ENCODE assay signal across 11 cellular contexts in the genomic region with DNA sequence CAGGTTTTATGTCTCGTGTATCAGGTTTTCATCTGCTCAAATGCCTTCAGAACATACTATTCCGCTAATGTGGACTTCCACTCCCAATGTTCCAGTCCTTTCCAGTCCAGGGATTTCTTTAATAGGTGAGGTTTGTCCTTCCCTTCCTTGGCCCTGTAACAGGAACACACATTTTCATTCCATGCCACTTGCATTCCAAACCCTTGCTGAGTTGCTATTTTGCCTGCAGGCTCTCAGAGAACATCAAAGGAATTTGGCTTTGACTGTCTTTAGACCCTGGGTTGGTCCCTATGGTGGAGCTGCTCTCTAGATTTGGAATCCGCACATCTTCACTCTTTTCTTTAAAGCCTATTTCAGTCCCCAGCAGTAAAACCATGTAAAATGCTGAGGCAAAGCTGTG. TPM values are rescaled to one million over a fixed set of nuclear protein-coding genes. Genes with fewer than 3 reads are reported as not detected.
DNase-seq lines count a peak whose midpoint lies in the region; ATAC-seq and TF ChIP-seq lines count a peak whose summit lies in the region.
"Had no signal": no experiment of that assay in that cellular context is flagged by ENCODE, and none has a peak within 500 bp of the region (broad histone marks: within the 10 kb centered on the region; RNA-seq: fewer than 3 reads in every experiment).

No MANE protein-coding gene starts in this region.

- no peaks in the 10 kb centered on the region for H3K36me3 ChIP-seq in OCI-LY1 (ENCODE audit: insufficient read depth, low read length)
- H3K36me3 ChIP-seq in transverse colon = no peaks in the 10 kb centered on the region
- H3K36me3 ChIP-seq: right atrium auricular region had no signal

- H3K27ac ChIP-seq in OCI-LY1 (ENCODE audit: low read depth, low read length, poor library complexity, severe bottlenecking) = no peak overlapping the region
- peak overlapping the region; percentile 67 for H3K27ac ChIP-seq in epithelial cell of prostate
- H3K27ac ChIP-seq in transverse colon = no peak overlapping the region
- H3K27ac ChIP-seq: right atrium auricular region had no signal

- H4K20me1 ChIP-seq in OCI-LY1 (ENCODE audit: insufficient read depth, low read length) = no peaks in the 10 kb centered on the region

- H3K4me3 Mint-ChIP-seq in neural crest cell = peak overlapping the region; percentile 89

- TF ChIP-seq POLR2A in transverse colon (IDR thresholded peaks at IDR 0.05) = no peak

- H3K9ac ChIP-seq in OCI-LY1 (ENCODE audit: low read length) = no peak overlapping the region

- H3F3A ChIP-seq in OCI-LY1 (ENCODE audit: insufficient read depth, low read length) = no peaks in the 10 kb centered on the region

- 82 to 92% methylated on average over 2 to 3 of the region's 3 CpGs for WGBS in transverse colon (ENCODE audit: low coverage in 1 of 2), 2 donors

- peak overlapping the region; percentile 65 for H3K4me2 ChIP-seq in OCI-LY1 (ENCODE audit: low read length)

- H3K9me2 ChIP-seq in OCI-LY1 (ENCODE audit: low read depth, low read length) = no peaks in the 10 kb centered on the region

- intact Hi-C loops in transverse colon (cut with DNase I; ENCODE audit: low total_unique reads) = no loop called here

- peak overlapping the region; percentile 47 for H3K27ac Mint-ChIP-seq in neural crest cell (ENCODE audit: unreplicated experiment)

- ATAC-seq in HG02885 (IDR thresholded peaks at IDR 0.05; ENCODE audit: poor library complexity, unreplicated experiment) = no peak

- TF ChIP-seq CTCF in OCI-LY1 (IDR thresholded peaks at IDR 0.05; ENCODE audit: low read length) (no peak), neural crest cell (conservative IDR thresholded peaks at IDR 0.05) (no peak), transverse colon (IDR thresholded peaks at IDR 0.05) (no peak)

- peaks cover 27% of the 10 kb centered on the region for H3K4me1 ChIP-seq in OCI-LY1 (ENCODE audit: insufficient read depth, low read length, severe bottlenecking)
- H3K4me1 ChIP-seq in transverse colon = no peaks in the 10 kb centered on the region
- H3K4me1 ChIP-seq: right atrium auricular region had no signal

- TF ChIP-seq EP300 in transverse colon (IDR thresholded peaks at IDR 0.05; ENCODE audit: low read depth) = no peak

- H3K27me3 Mint-ChIP-seq in neural crest cell (ENCODE audit: low read depth) = peaks cover 22% of the 10 kb centered on the region

- no peaks in the 10 kb centered on the region for H3K9me3 Mint-ChIP-seq in neural crest cell

- H2AFZ ChIP-seq in OCI-LY1 (ENCODE audit: low read length) = no peak overlapping the region

- no peaks in the 10 kb centered on the region for H3K27me3 ChIP-seq in OCI-LY1 (ENCODE audit: insufficient read depth, low read length)
- H3K27me3 ChIP-seq in transverse colon = peaks cover 32% of the 10 kb centered on the region
- H3K27me3 ChIP-seq: right atrium auricular region had no signal

- H3K4me1 Mint-ChIP-seq in neural crest cell = peaks cover 27% of the 10 kb centered on the region

- in situ Hi-C loops in transverse colon (cut with MboI; ENCODE audit: low pct_ligation_motif_present in 1 of 4, low pct_unique_long_range_greater_than_20kb in 1 of 4, low sequenced_read_pairs in 3 of 4) = loop anchor here in 1 of 4 donors (25.0 kb wide), 1 partner anchor 742 kb away; no protein-coding TSS in a partner anchor

- DNase-seq in EH (ENCODE audit: low read depth) = peak; percentile 62
- DNase-seq in epithelial cell of prostate (ENCODE audit: low read depth, low spot score) = no peak
- no peak for DNase-seq in neural crest cell (ENCODE audit: low read depth, low spot score)
- no peak for DNase-seq in NCI-H69 (lab: John Stamatoyannopoulos, UW)
- DNase-seq in transverse colon = no peak
- no peak for DNase-seq in NCI-H1436 (lab: John Stamatoyannopoulos, UW)
- DNase-seq: NCI-H1048, RPMI8226 had no signal

- H3K9me3 ChIP-seq in OCI-LY1 (ENCODE audit: low read length) = no peaks in the 10 kb centered on the region
- no peaks in the 10 kb centered on the region for H3K9me3 ChIP-seq in transverse colon
- H3K9me3 ChIP-seq: right atrium auricular region had no signal

- no peaks in the 10 kb centered on the region for H3K79me2 ChIP-seq in OCI-LY1 (ENCODE audit: insufficient read depth, low read length)

- H3K4me3 ChIP-seq in OCI-LY1 (ENCODE audit: low read depth, low read length, poor library complexity, severe bottlenecking) (peak overlapping the region; percentile 51), transverse colon (no peak overlapping the region)

- no peaks in the 10 kb centered on the region for H3K36me3 Mint-ChIP-seq in neural crest cell (ENCODE audit: low read depth)

RNA-seq across cellular contexts. Expression of gene ALCAM, which starts 12.3 kb away (rescaled TPM):
- total RNA-seq in neural crest cell (8.4 and 8.7 TPM in 2 replicates), transverse colon (10 to 100 TPM in 3 of 4 donors, 1 to 10 TPM in 1; 9.4 to 25.9 (median 16.6) TPM)
